18 cellular contexts compared by ENCODE assay signal in genomic region chr21:29194847-29195246, GRCh38.
DNase-seq lines count a peak whose midpoint lies in the region; ATAC-seq, FAIRE-seq and TF ChIP-seq lines count a peak whose summit lies in the region.
"Had no signal": no experiment of that assay in that cellular context is flagged by ENCODE, and none has a peak within 500 bp of the region (broad histone marks: within the 10 kb centered on the region; RNA-seq: fewer than 3 reads in every experiment).

No MANE protein-coding gene starts in this region.

- no TSS peak for BruUV-seq in PC-3 (replicated peaks; lab: Mats Ljungman, UMichigan)
- no TSS peak for BruUV-seq in endothelial cell of umbilical vein (replicated peaks; lab: Mats Ljungman, UMichigan)

- H4K20me1 ChIP-seq in PC-3 (ENCODE audit: low read length) (no peaks in the 10 kb centered on the region), endothelial cell of umbilical vein (replicated peaks; ENCODE audit: control insufficient read depth, extremely low read depth, insufficient read depth, low read length) (no peaks in the 10 kb centered on the region)

- H3K4me2 ChIP-seq in PC-3 (ENCODE audit: low read length) (peak overlapping the region; percentile 0; the same call in 1 of the 2 replicates), endothelial cell of umbilical vein (ENCODE audit: insufficient read depth, low read length) (no peak overlapping the region)

- no peaks in the 10 kb centered on the region for H3K9me2 ChIP-seq in PC-3 (replicated peaks; ENCODE audit: low read length)

- H3K36me3 ChIP-seq in PC-3 (ENCODE audit: low read depth, low read length), result no peaks in the 10 kb centered on the region
- H3K36me3 ChIP-seq in endothelial cell of umbilical vein (ENCODE audit: control insufficient read depth in 2 of 2, extremely low read depth in 1 of 2, insufficient read depth in 2 of 2, low read length in 2 of 2), result no peaks in the 10 kb centered on the region

- H3K9ac ChIP-seq in PC-3 (ENCODE audit: low read length) (no peak overlapping the region), endothelial cell of umbilical vein (replicated peaks; ENCODE audit: extremely low read depth, insufficient read depth, low read length) (no peak overlapping the region)

- H2AFZ ChIP-seq in PC-3 (ENCODE audit: low read length), result no peak overlapping the region
- H2AFZ ChIP-seq in endothelial cell of umbilical vein (ENCODE audit: low read depth, low read length), result no peak overlapping the region

- H3K27me3 Mint-ChIP-seq in progenitor cell of endocrine pancreas, result no peaks in the 10 kb centered on the region
- peaks cover 15% of the 10 kb centered on the region for H3K27me3 Mint-ChIP-seq in activated CD8-positive, alpha-beta memory T cell treated with anti-CD3 and anti-CD28 coated beads, Interleukin-2, amount 10 ng/mL, durations not matched to agents 7 days and 5 days
- H3K27me3 Mint-ChIP-seq: activated CD4-positive, alpha-beta T cell treated with anti-CD3 and anti-CD28 coated beads, Interleukin-2, amount 10 ng/mL, durations not matched to agents 7 days and 5 days had no signal

- H3K4me3 Mint-ChIP-seq in progenitor cell of endocrine pancreas (ENCODE audit: low read depth), result peak overlapping the region; percentile 33
- no peak overlapping the region for H3K4me3 Mint-ChIP-seq in activated CD8-positive, alpha-beta memory T cell treated with anti-CD3 and anti-CD28 coated beads, Interleukin-2, amount 10 ng/mL, durations not matched to agents 7 days and 5 days
- H3K4me3 Mint-ChIP-seq: activated CD4-positive, alpha-beta T cell treated with anti-CD3 and anti-CD28 coated beads, Interleukin-2, amount 10 ng/mL, durations not matched to agents 7 days and 5 days had no signal

- peaks cover 25% of the 10 kb centered on the region for H3K4me1 Mint-ChIP-seq in progenitor cell of endocrine pancreas (ENCODE audit: low read depth)
- peaks cover 16% of the 10 kb centered on the region for H3K4me1 Mint-ChIP-seq in activated CD8-positive, alpha-beta memory T cell treated with anti-CD3 and anti-CD28 coated beads, Interleukin-2, amount 10 ng/mL, durations not matched to agents 7 days and 5 days

- no peaks in the 10 kb centered on the region for H3K79me2 ChIP-seq in PC-3 (ENCODE audit: low read length)
- no peaks in the 10 kb centered on the region for H3K79me2 ChIP-seq in endothelial cell of umbilical vein (ENCODE audit: control insufficient read depth, insufficient read depth, low read length)

- intact Hi-C loops in PC-3 (cut with micrococcal nuclease), result no loop called here
- intact Hi-C loops in endothelial cell of umbilical vein (cut with micrococcal nuclease), result no loop called here

- no peak overlapping the region for H3K4me3 ChIP-seq in PC-3 (ENCODE audit: low read length)
- no peak overlapping the region for H3K4me3 ChIP-seq in endothelial cell of umbilical vein (replicated peaks in 1 of 3; ENCODE audit: insufficient read depth in 1 of 3, low read depth in 1 of 3, low read length in 3 of 3)

- no peaks in the 10 kb centered on the region for H3F3A ChIP-seq in PC-3 (ENCODE audit: low read length, unreplicated experiment)

- no peak for TF ChIP-seq POLR2A in endothelial cell of umbilical vein (IDR thresholded peaks at IDR 0.05; ENCODE audit: low read depth, low read length)

- dilution Hi-C loops in endothelial cell of umbilical vein (cut with MboI; ENCODE audit: extremely low pct_ligation_motif_present, low sequenced_read_pairs), result no loop called here

- peaks cover 2% of the 10 kb centered on the region for H3K36me3 Mint-ChIP-seq in progenitor cell of endocrine pancreas (ENCODE audit: insufficient read depth)
- peaks cover 4% of the 10 kb centered on the region for H3K36me3 Mint-ChIP-seq in activated CD8-positive, alpha-beta memory T cell treated with anti-CD3 and anti-CD28 coated beads, Interleukin-2, amount 10 ng/mL, durations not matched to agents 7 days and 5 days

- no peak overlapping the region for H3K27ac ChIP-seq in PC-3 (ENCODE audit: low read length)
- H3K27ac ChIP-seq in endothelial cell of umbilical vein (ENCODE audit: insufficient read depth, low read depth, low read length), result no peak overlapping the region
- H3K27ac ChIP-seq: 22Rv1 had no signal

- H3K9me1 ChIP-seq in endothelial cell of umbilical vein (replicated peaks; ENCODE audit: control insufficient read depth, extremely low read depth, insufficient read depth, low read length), result no peaks in the 10 kb centered on the region

- FAIRE-seq in endothelial cell of umbilical vein (lab: Jason Lieb, UNC), result no peak

- H3K9me3 ChIP-seq in PC-3 (ENCODE audit: low read length) (no peaks in the 10 kb centered on the region), endothelial cell of umbilical vein (replicated peaks; ENCODE audit: control insufficient read depth, insufficient read depth, low read length) (no peaks in the 10 kb centered on the region)

- DNase-seq in NCI-H82 (lab: John Stamatoyannopoulos, UW), result peak; percentile 8
- no peak for DNase-seq in NCI-H82 treated with DMSO at 0.1 percent for 48 hours (lab: John Stamatoyannopoulos, UW; ENCODE audit: unreplicated experiment)
- DNase-seq in PC-3, result peak; percentile 22
- DNase-seq in endothelial cell of umbilical vein (ENCODE audit: low read depth, low spot score), result no peak
- DNase-seq in progenitor cell of endocrine pancreas (ENCODE audit: low spot score, unreplicated experiment), result no peak
- no peak for DNase-seq in T-helper 9 cell
- DNase-seq in activated CD8-positive, alpha-beta memory T cell treated with anti-CD3 and anti-CD28 coated beads, Interleukin-2, amount 10 ng/mL, durations not matched to agents 7 days and 5 days, result no peak
- DNase-seq in GF-D8 (lab: John Stamatoyannopoulos, UW), result no peak
- DNase-seq: activated CD4-positive, alpha-beta T cell treated with anti-CD3 and anti-CD28 coated beads, Interleukin-2, amount 10 ng/mL, durations not matched to agents 7 days and 5 days; activated naive CD4-positive, alpha-beta T cell; DMS 273 treated with DMSO at 0.1 percent for 48 hours; foreskin keratinocyte; left colon; NCI-H2227 treated with DMSO at 0.1 percent for 48 hours; posterior cingulate gyrus; SIG-M5; stimulated activated CD4-positive, alpha-beta T cell treated with anti-CD3 and anti-CD28 coated beads, Interleukin-4, amount 100 ng/mL, for 24 hours had no signal

- POLR2A ChIA-PET in PC-3 (lab: Charles Lee; ENCODE audit: unreplicated experiment) (no interaction called here), endothelial cell of umbilical vein (lab: Charles Lee) (no interaction called here)

- CTCF ChIA-PET in PC-3 (lab: Charles Lee), result no interaction called here
- CTCF ChIA-PET in endothelial cell of umbilical vein (lab: Charles Lee), result interaction anchor here (0.9 to 3.3 kb wide), 6 partner anchors 10 to 153 kb away, joined by 3 to 16 read pairs (median 4); no protein-coding TSS in a partner anchor
- CTCF ChIA-PET in activated CD8-positive, alpha-beta memory T cell treated with anti-CD3 and anti-CD28 coated beads, Interleukin-2, amount 10 ng/mL, durations not matched to agents 7 days and 5 days (lab: Charles Lee), result interaction anchor here (1.2 kb wide), 1 partner anchor 106 kb away, joined by 3 read pairs; no protein-coding TSS in a partner anchor

- peaks cover 34% of the 10 kb centered on the region for H3K4me1 ChIP-seq in PC-3 (ENCODE audit: insufficient read depth, low read length)
- H3K4me1 ChIP-seq in endothelial cell of umbilical vein (ENCODE audit: control insufficient read depth, extremely low read depth, insufficient read depth, low read length), result peaks cover 32% of the 10 kb centered on the region

- peak overlapping the region; percentile 79 for H3K27ac Mint-ChIP-seq in progenitor cell of endocrine pancreas
- H3K27ac Mint-ChIP-seq in activated CD8-positive, alpha-beta memory T cell treated with anti-CD3 and anti-CD28 coated beads, Interleukin-2, amount 10 ng/mL, durations not matched to agents 7 days and 5 days, result no peak overlapping the region

- peaks cover 14% of the 10 kb centered on the region for H3K9me3 Mint-ChIP-seq in progenitor cell of endocrine pancreas (ENCODE audit: low read depth)
- H3K9me3 Mint-ChIP-seq in activated CD8-positive, alpha-beta memory T cell treated with anti-CD3 and anti-CD28 coated beads, Interleukin-2, amount 10 ng/mL, durations not matched to agents 7 days and 5 days (ENCODE audit: low read depth), result peaks cover 6% of the 10 kb centered on the region

- no peak for TF ChIP-seq CTCF in PC-3 (conservative IDR thresholded peaks at IDR 0.05; ENCODE audit: low read depth, low read length)
- no peak for TF ChIP-seq CTCF in endothelial cell of umbilical vein (IDR thresholded peaks at IDR 0.05; ENCODE audit: extremely low read depth in 1 of 2, insufficient read depth in 1 of 2, low read depth in 1 of 2, low read length in 2 of 2)
- no peak for TF ChIP-seq CTCF in progenitor cell of endocrine pancreas (IDR thresholded peaks at IDR 0.05; ENCODE audit: unreplicated experiment)

- H3K27me3 ChIP-seq in PC-3 (ENCODE audit: low read length) (no peaks in the 10 kb centered on the region), endothelial cell of umbilical vein (ENCODE audit: control insufficient read depth in 2 of 2, insufficient read depth in 2 of 2, low read length in 2 of 2) (no peaks in the 10 kb centered on the region)
- H3K27me3 ChIP-seq: foreskin keratinocyte had no signal

- no peak for ATAC-seq in PC-3
- no peak for ATAC-seq in activated CD8-positive, alpha-beta memory T cell treated with anti-CD3 and anti-CD28 coated beads, Interleukin-2, amount 10 ng/mL, durations not matched to agents 7 days and 5 days
- ATAC-seq: foreskin keratinocyte, left colon had no signal

TF ChIP-seq in endothelial cell of umbilical vein, 7 proteins besides CTCF, POLR2A, EP300 and RAD21:
- no peak for TF ChIP-seq JUN (IDR thresholded peaks at IDR 0.05; ENCODE audit: borderline replicate concordance, insufficient read depth, insufficient read length, low read depth)
- no peak for TF ChIP-seq POLR2AphosphoS5 (IDR thresholded peaks at IDR 0.05; ENCODE audit: insufficient read depth, low read depth, low read length)
- TF ChIP-seq MYC (IDR thresholded peaks at IDR 0.05; ENCODE audit: low read depth, low read length), result no peak
- peak; percentile 59 for TF ChIP-seq GATA2 (IDR thresholded peaks at IDR 0.05; ENCODE audit: insufficient read depth, insufficient read length, low read depth, low read length)
- no peak for TF ChIP-seq EZH2 (IDR thresholded peaks at IDR 0.05; ENCODE audit: borderline replicate concordance, low read depth, low read length, severe bottlenecking)
- peak; percentile 6 for TF ChIP-seq FOS (IDR thresholded peaks at IDR 0.05; ENCODE audit: borderline replicate concordance, insufficient read depth, low read length)
- TF ChIP-seq MAX (IDR thresholded peaks at IDR 0.05; ENCODE audit: insufficient read depth, insufficient read length), result no peak

Comparison
In these comparisons a context has a peak if more than half of its experiments do, and no peak if none do; other contexts are left out.
1. DNase-seq: peak in NCI-H82 (single experiment) and PC-3 (single experiment); none in NCI-H82 treated with DMSO at 0.1 percent for 48 hours (single experiment), endothelial cell of umbilical vein (single experiment), progenitor cell of endocrine pancreas (single experiment), T-helper 9 cell (single experiment), activated CD8-positive, alpha-beta memory T cell treated with anti-CD3 and anti-CD28 coated beads, Interleukin-2, amount 10 ng/mL, durations not matched to agents 7 days and 5 days (single experiment) and GF-D8 (single experiment).